ENCODE assay signal across 2 cellular contexts in the genomic region with DNA sequence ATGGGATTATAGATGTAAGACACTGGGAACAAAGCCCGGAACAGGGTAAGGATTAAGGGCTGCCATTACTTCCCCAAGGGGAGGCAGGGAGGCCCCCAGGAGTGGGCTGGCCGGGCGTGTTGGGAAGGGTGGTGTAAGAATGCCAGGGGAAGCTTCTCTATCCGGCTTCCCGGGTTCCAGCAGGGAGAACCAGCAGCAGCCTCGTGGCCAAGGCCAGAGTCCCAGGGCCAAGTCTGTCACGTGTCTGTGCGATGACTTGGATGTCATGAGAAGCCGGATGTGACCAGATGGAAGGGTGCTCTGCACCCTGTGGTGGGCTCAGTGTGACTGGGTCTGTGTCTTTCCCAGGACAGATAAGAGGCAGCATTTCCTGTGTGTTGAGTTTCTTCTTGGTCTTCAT.
A peak's percentile ranks its signal among the peaks of the same experiment; 100 is the strongest.
TF ChIP-seq lines count a peak whose summit lies in the region.

No MANE protein-coding gene starts in this region.

TF ChIP-seq in K562, 482 proteins besides CTCF, POLR2A, EP300 and RAD21 (continues in another document):
- TF ChIP-seq BRD4 (IDR thresholded peaks at IDR 0.05) (no peak), CBFA2T3 (IDR thresholded peaks at IDR 0.05) (peak; percentile 39; the same call in 1 of the 2 replicates), RAD51 (IDR thresholded peaks at IDR 0.05; ENCODE audit: borderline replicate concordance, low read depth) (peak; percentile 51; the same call in 1 of the 2 replicates), HDAC6 (IDR thresholded peaks at IDR 0.05; ENCODE audit: low read depth, low read length) (no peak), CBX1 (IDR thresholded peaks at IDR 0.05; ENCODE audit: low read depth) (no peak)
- TF ChIP-seq, protein P1, sequence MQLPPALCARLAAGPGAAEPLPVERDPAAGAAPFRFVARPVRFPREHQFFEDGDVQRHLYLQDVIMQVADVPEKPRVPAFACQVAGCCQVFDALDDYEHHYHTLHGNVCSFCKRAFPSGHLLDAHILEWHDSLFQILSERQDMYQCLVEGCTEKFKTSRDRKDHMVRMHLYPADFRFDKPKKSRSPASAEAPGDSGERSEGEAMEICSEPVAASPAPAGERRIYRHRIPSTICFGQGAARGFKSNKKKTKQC (CRISPR knock-in tag; IDR thresholded peaks at IDR 0.05), result no peak
- TF ChIP-seq, protein P2, sequence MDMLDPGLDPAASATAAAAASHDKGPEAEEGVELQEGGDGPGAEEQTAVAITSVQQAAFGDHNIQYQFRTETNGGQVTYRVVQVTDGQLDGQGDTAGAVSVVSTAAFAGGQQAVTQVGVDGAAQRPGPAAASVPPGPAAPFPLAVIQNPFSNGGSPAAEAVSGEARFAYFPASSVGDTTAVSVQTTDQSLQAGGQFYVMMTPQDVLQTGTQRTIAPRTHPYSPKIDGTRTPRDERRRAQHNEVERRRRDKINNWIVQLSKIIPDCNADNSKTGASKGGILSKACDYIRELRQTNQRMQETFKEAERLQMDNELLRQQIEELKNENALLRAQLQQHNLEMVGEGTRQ (CRISPR knock-in tag; IDR thresholded peaks at IDR 0.05), result peak; percentile 61
- TF ChIP-seq, protein P3, sequence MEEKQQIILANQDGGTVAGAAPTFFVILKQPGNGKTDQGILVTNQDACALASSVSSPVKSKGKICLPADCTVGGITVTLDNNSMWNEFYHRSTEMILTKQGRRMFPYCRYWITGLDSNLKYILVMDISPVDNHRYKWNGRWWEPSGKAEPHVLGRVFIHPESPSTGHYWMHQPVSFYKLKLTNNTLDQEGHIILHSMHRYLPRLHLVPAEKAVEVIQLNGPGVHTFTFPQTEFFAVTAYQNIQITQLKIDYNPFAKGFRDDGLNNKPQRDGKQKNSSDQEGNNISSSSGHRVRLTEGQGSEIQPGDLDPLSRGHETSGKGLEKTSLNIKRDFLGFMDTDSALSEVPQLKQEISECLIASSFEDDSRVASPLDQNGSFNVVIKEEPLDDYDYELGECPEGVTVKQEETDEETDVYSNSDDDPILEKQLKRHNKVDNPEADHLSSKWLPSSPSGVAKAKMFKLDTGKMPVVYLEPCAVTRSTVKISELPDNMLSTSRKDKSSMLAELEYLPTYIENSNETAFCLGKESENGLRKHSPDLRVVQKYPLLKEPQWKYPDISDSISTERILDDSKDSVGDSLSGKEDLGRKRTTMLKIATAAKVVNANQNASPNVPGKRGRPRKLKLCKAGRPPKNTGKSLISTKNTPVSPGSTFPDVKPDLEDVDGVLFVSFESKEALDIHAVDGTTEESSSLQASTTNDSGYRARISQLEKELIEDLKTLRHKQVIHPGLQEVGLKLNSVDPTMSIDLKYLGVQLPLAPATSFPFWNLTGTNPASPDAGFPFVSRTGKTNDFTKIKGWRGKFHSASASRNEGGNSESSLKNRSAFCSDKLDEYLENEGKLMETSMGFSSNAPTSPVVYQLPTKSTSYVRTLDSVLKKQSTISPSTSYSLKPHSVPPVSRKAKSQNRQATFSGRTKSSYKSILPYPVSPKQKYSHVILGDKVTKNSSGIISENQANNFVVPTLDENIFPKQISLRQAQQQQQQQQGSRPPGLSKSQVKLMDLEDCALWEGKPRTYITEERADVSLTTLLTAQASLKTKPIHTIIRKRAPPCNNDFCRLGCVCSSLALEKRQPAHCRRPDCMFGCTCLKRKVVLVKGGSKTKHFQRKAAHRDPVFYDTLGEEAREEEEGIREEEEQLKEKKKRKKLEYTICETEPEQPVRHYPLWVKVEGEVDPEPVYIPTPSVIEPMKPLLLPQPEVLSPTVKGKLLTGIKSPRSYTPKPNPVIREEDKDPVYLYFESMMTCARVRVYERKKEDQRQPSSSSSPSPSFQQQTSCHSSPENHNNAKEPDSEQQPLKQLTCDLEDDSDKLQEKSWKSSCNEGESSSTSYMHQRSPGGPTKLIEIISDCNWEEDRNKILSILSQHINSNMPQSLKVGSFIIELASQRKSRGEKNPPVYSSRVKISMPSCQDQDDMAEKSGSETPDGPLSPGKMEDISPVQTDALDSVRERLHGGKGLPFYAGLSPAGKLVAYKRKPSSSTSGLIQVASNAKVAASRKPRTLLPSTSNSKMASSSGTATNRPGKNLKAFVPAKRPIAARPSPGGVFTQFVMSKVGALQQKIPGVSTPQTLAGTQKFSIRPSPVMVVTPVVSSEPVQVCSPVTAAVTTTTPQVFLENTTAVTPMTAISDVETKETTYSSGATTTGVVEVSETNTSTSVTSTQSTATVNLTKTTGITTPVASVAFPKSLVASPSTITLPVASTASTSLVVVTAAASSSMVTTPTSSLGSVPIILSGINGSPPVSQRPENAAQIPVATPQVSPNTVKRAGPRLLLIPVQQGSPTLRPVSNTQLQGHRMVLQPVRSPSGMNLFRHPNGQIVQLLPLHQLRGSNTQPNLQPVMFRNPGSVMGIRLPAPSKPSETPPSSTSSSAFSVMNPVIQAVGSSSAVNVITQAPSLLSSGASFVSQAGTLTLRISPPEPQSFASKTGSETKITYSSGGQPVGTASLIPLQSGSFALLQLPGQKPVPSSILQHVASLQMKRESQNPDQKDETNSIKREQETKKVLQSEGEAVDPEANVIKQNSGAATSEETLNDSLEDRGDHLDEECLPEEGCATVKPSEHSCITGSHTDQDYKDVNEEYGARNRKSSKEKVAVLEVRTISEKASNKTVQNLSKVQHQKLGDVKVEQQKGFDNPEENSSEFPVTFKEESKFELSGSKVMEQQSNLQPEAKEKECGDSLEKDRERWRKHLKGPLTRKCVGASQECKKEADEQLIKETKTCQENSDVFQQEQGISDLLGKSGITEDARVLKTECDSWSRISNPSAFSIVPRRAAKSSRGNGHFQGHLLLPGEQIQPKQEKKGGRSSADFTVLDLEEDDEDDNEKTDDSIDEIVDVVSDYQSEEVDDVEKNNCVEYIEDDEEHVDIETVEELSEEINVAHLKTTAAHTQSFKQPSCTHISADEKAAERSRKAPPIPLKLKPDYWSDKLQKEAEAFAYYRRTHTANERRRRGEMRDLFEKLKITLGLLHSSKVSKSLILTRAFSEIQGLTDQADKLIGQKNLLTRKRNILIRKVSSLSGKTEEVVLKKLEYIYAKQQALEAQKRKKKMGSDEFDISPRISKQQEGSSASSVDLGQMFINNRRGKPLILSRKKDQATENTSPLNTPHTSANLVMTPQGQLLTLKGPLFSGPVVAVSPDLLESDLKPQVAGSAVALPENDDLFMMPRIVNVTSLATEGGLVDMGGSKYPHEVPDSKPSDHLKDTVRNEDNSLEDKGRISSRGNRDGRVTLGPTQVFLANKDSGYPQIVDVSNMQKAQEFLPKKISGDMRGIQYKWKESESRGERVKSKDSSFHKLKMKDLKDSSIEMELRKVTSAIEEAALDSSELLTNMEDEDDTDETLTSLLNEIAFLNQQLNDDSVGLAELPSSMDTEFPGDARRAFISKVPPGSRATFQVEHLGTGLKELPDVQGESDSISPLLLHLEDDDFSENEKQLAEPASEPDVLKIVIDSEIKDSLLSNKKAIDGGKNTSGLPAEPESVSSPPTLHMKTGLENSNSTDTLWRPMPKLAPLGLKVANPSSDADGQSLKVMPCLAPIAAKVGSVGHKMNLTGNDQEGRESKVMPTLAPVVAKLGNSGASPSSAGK (IDR thresholded peaks at IDR 0.05), result peak; percentile 79

TF ChIP-seq in HepG2, 621 proteins besides CTCF, POLR2A, EP300 and RAD21:
- no peak for TF ChIP-seq ZNF567 (CRISPR knock-in tag; IDR thresholded peaks at IDR 0.05; ENCODE audit: borderline replicate concordance)
- TF ChIP-seq, protein P2 (IDR thresholded peaks at IDR 0.05; ENCODE audit: low read depth, low read length), result peak; percentile 21; the same call in 1 of the 2 replicates
- TF ChIP-seq, protein P2 (CRISPR knock-in tag; IDR thresholded peaks at IDR 0.05; ENCODE audit: borderline replicate concordance), result no peak; the same call in 1 of the 2 replicates
- no peak for TF ChIP-seq YEATS4 (CRISPR knock-in tag; IDR thresholded peaks at IDR 0.05; ENCODE audit: borderline replicate concordance)
- TF ChIP-seq ZNF383 (CRISPR knock-in tag; IDR thresholded peaks at IDR 0.05; ENCODE audit: borderline replicate concordance), result no peak
- 0 out of 2 replicates have a peak, but pooled peaks have one; percentile 6 for TF ChIP-seq RAD51 (IDR thresholded peaks at IDR 0.05; ENCODE audit: borderline replicate concordance)
- TF ChIP-seq, protein P4, sequence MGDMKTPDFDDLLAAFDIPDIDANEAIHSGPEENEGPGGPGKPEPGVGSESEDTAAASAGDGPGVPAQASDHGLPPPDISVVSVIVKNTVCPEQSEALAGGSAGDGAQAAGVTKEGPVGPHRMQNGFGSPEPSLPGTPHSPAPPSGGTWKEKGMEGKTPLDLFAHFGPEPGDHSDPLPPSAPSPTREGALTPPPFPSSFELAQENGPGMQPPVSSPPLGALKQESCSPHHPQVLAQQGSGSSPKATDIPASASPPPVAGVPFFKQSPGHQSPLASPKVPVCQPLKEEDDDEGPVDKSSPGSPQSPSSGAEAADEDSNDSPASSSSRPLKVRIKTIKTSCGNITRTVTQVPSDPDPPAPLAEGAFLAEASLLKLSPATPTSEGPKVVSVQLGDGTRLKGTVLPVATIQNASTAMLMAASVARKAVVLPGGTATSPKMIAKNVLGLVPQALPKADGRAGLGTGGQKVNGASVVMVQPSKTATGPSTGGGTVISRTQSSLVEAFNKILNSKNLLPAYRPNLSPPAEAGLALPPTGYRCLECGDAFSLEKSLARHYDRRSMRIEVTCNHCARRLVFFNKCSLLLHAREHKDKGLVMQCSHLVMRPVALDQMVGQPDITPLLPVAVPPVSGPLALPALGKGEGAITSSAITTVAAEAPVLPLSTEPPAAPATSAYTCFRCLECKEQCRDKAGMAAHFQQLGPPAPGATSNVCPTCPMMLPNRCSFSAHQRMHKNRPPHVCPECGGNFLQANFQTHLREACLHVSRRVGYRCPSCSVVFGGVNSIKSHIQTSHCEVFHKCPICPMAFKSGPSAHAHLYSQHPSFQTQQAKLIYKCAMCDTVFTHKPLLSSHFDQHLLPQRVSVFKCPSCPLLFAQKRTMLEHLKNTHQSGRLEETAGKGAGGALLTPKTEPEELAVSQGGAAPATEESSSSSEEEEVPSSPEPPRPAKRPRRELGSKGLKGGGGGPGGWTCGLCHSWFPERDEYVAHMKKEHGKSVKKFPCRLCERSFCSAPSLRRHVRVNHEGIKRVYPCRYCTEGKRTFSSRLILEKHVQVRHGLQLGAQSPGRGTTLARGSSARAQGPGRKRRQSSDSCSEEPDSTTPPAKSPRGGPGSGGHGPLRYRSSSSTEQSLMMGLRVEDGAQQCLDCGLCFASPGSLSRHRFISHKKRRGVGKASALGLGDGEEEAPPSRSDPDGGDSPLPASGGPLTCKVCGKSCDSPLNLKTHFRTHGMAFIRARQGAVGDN (CRISPR knock-in tag; IDR thresholded peaks at IDR 0.05), result peak; percentile 22; the same call in 1 of the 2 replicates
TF ChIP-seq in HepG2: peak in this region for 3.
